In the genomic region with DNA sequence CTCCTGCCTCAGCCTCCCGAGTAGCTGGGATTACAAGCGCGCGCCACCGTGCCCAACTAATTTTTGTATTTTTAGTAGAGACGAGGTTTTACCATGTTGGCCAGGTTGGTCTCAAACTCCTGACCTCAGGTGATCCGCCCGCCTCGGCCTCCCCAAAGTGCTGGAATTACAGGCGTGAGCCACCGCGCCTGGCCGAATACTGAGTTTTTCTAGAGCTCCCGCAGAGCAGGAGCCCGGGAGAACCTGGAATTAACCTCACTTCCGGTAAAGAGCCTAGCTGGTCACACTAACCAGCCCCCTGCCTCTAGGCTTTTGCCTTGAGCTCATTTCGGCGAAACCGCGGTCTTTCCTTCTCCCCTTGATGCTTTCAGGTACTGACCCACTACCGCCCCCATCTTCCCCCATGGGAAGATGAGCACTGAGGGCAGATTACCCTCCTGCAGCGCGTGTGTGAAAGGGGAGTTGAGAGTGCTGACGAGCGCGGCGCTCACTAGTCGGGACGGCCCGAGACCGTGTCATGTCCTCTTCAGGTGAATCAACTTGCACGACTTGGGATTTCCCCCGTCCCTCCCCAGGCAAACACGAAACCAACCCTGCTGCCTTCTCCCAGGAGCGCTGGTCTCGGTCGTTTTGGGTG, we compare ENCODE assay signal across 8 cellular contexts. TPM values are rescaled to one million over a fixed set of nuclear protein-coding genes. Genes with fewer than 3 reads are reported as not detected.
DNase-seq lines count a peak whose midpoint lies in the region; ATAC-seq and TF ChIP-seq lines count a peak whose summit lies in the region.

No MANE protein-coding gene starts in this region.

- peaks cover 32% of the 10 kb centered on the region for H3K79me2 ChIP-seq in PC-9 (ENCODE audit: low read depth)

- TF ChIP-seq CTCF in HL-60 (IDR thresholded peaks at IDR 0.05; ENCODE audit: insufficient read depth, low read length) (peak; percentile 4), PC-9 (conservative IDR thresholded peaks at IDR 0.05) (peak; percentile 32; the same call in 1 of the 2 replicates), heart left ventricle (IDR thresholded peaks at IDR 0.05) (peak in 7 of 12 donors; percentile 4 to 38 (median 7)), retinal pigment epithelial cell (conservative IDR thresholded peaks at IDR 0.05; ENCODE audit: low read depth, low read length) (peak; percentile 36)

- TSS peak; percentile 1 for BruUV-seq in PC-9 (replicated peaks; lab: Mats Ljungman, UMichigan)

- ATAC-seq in GM19438 (IDR thresholded peaks at IDR 0.05; ENCODE audit: low read depth, unreplicated experiment): peak; percentile 41
- ATAC-seq in heart left ventricle: peak in 2 of 4 donors; percentile 5 to 23

- H3K9me3 ChIP-seq in PC-9 (ENCODE audit: insufficient read depth, low read depth): no peaks in the 10 kb centered on the region
- H3K9me3 ChIP-seq in heart left ventricle: no peaks in the 10 kb centered on the region

- H3K4me1 ChIP-seq in PC-9 (replicated peaks; ENCODE audit: insufficient read depth): peaks cover 37% of the 10 kb centered on the region
- H3K4me1 ChIP-seq in heart left ventricle: peaks cover 0 to 42% (median 23%) of the 10 kb centered on the region in 12 donors

- peaks cover 22% of the 10 kb centered on the region for H4K20me1 ChIP-seq in PC-9 (ENCODE audit: insufficient read depth)

- 1 to 3% (median 2%) methylated on average over 23 to 37 of the region's 37 CpGs for WGBS in heart left ventricle, 4 donors

- intact Hi-C loops in PC-9 (cut with micrococcal nuclease; ENCODE audit: unreplicated experiment) (loop anchor here (1.0 to 10.0 kb wide), 3 partner anchors 15 to 387 kb away; no protein-coding TSS in a partner anchor), heart left ventricle (cut with DNase I) (loop anchor here (1.0 to 10.0 kb wide), 13 partner anchors 15 to 567 kb away; a partner anchor contains a TSS)

- H2AFZ ChIP-seq in PC-9: peak overlapping the region; percentile 63

- H3K4me3 ChIP-seq in HL-60 (replicated peaks; ENCODE audit: insufficient read depth, low read length): peak overlapping the region; percentile 77
- peak overlapping the region; percentile 87 for H3K4me3 ChIP-seq in PC-9
- peak overlapping the region; percentile 54 to 90 (median 82) for H3K4me3 ChIP-seq in heart left ventricle
- H3K4me3 ChIP-seq in retinal pigment epithelial cell (ENCODE audit: low read length): peak overlapping the region; percentile 88

- H3K36me3 ChIP-seq in PC-9 (ENCODE audit: low read depth) (peaks cover 11% of the 10 kb centered on the region), heart left ventricle (peaks cover 0 to 24% (median 20%) of the 10 kb centered on the region in 9 donors)

- H3K27me3 ChIP-seq in HL-60 (ENCODE audit: insufficient read depth, poor library complexity, severe bottlenecking): no peaks in the 10 kb centered on the region
- no peaks in the 10 kb centered on the region for H3K27me3 ChIP-seq in PC-9 (ENCODE audit: insufficient read depth, low read depth)
- peaks cover 0 to 4% (median 0%) of the 10 kb centered on the region in 9 donors for H3K27me3 ChIP-seq in heart left ventricle

- DNase-seq in DMS 273 (lab: John Stamatoyannopoulos, UW; ENCODE audit: unreplicated experiment): peak; percentile 84
- DNase-seq in HL-60 (ENCODE audit: low read depth in 1 of 2, low spot score in 1 of 2): peak; percentile 60 to 70
- DNase-seq in PC-9: peak; percentile 60 to 74
- peak; percentile 89 for DNase-seq in activated T-helper 9 cell treated with anti-CD3 and anti-CD28 coated beads, Interleukin-2, amount 50 U/mL, for 16 hours (ENCODE audit: low read depth)
- peak; percentile 31 to 66 (median 46) for DNase-seq in heart left ventricle
- DNase-seq in retinal pigment epithelial cell (ENCODE audit: low read depth): no peak
- no peak for DNase-seq in globus pallidus (ENCODE audit: low spot score)

- H3K4me2 ChIP-seq in PC-9: peak overlapping the region; percentile 89

- TF ChIP-seq POLR2A in heart left ventricle (IDR thresholded peaks at IDR 0.05): no peak

- POLR2A ChIA-PET in PC-9 (lab: Charles Lee; ENCODE audit: unreplicated experiment): interaction anchor here (0.7 to 3.5 kb wide), 7 partner anchors 15 to 224 kb away, joined by 3 to 75 read pairs (median 5); a partner anchor contains a TSS

- CTCF ChIA-PET in PC-9 (lab: Charles Lee): interaction anchor here (0.7 to 3.5 kb wide), 12 partner anchors 15 to 389 kb away, joined by 3 to 60 read pairs (median 9); a partner anchor contains a TSS

- H3K27ac ChIP-seq in HL-60 (replicated peaks): peak overlapping the region; percentile 93
- peak overlapping the region; percentile 97 for H3K27ac ChIP-seq in PC-9
- peak overlapping the region; percentile 89 to 98 (median 97) for H3K27ac ChIP-seq in heart left ventricle

- H3F3A ChIP-seq in PC-9 (ENCODE audit: insufficient read depth, low read depth): peaks cover 61% of the 10 kb centered on the region

- H3K9me2 ChIP-seq in PC-9 (ENCODE audit: insufficient read depth): no peaks in the 10 kb centered on the region

RNA-seq across cellular contexts. Expression of a gene that starts 0.7 kb away (rescaled TPM):
- total RNA-seq in PC-9 (2021): 11.5 and 12.1 TPM in 2 replicates
- total RNA-seq in heart left ventricle: 1 to 10 TPM in 5 of 9 donors, under 1 TPM in 4; 0.28 to 2.8 (median 1.2) TPM
- 1 to 10 TPM; 1.0 to 1.1 TPM for polyA plus RNA-seq in heart left ventricle

RNA-seq across cellular contexts. Expression of a gene that starts 1.8 kb away (rescaled TPM):
- total RNA-seq in PC-9 (2021) (14.7 and 19.4 TPM in 2 replicates), heart left ventricle (1 to 10 TPM in 7 of 9 donors, under 1 TPM in 2; 0.52 to 4.8 (median 1.7) TPM)
- polyA plus RNA-seq in heart left ventricle: 10 to 100 TPM in 1 of 2 donors, 1 to 10 TPM in 1; 2.5 to 11.7 TPM

RNA-seq across cellular contexts. Expression of a gene that starts 8.1 kb away (rescaled TPM):
- 1,474 and 1,510 TPM in 2 replicates for total RNA-seq in PC-9 (2021)
- 1,000 to 10,000 TPM in 1 of 9 donors, 100 to 1,000 TPM in 8; 255 to 1,006 (median 869) TPM for total RNA-seq in heart left ventricle
- 1,000 to 10,000 TPM in 1 of 2 donors, 100 to 1,000 TPM in 1; 458 to 1,439 TPM for polyA plus RNA-seq in heart left ventricle

RNA-seq across cellular contexts. Expression of a gene that starts 10.2 kb away (rescaled TPM):
- total RNA-seq in PC-9 (2021): 161 and 174 TPM in 2 replicates
- total RNA-seq in heart left ventricle: 10 to 100 TPM; 11.5 to 31.7 (median 14.9) TPM
- polyA plus RNA-seq in heart left ventricle: 10 to 100 TPM; 17.7 to 25.1 TPM

RNA-seq across cellular contexts. Expression of a gene that starts 16.0 kb away (rescaled TPM):
- 159 and 169 TPM in 2 replicates for total RNA-seq in PC-9 (2021)
- total RNA-seq in heart left ventricle: 10 to 100 TPM in 1 of 9 donors, 1 to 10 TPM in 8; 1.5 to 11.5 (median 2.7) TPM
- 1 to 10 TPM; 1.9 to 4.5 TPM for polyA plus RNA-seq in heart left ventricle

Comparison
In these comparisons a context has a peak if more than half of its experiments do, and no peak if none do; other contexts are left out.
1. DNase-seq: peak in DMS 273 (single experiment), HL-60 (2 of 2), PC-9 (2 of 2), activated T-helper 9 cell treated with anti-CD3 and anti-CD28 coated beads, Interleukin-2, amount 50 U/mL, for 16 hours (single experiment) and heart left ventricle (5 of 5); none in retinal pigment epithelial cell (single experiment) and globus pallidus (single experiment).
2. Peak in every context shown above with its lines, with median percentiles within 50 percentile points of each other: H3K27ac ChIP-seq, H3K4me3 ChIP-seq and CTCF ChIP-seq.